ENCODE assay signal across 8 cellular contexts in genomic region chr6:165308926-165309731, GRCh38.
A peak's percentile ranks its signal among the peaks of the same experiment; 100 is the strongest.
DNase-seq lines count a peak whose midpoint lies in the region; ATAC-seq and TF ChIP-seq lines count a peak whose summit lies in the region.

Gene C6orf118 (minus strand): TSS chr6:165309605. CDS start chr6:165309586, 19 bp downstream.

- TF ChIP-seq CTCF in foreskin fibroblast (IDR thresholded peaks at IDR 0.05; ENCODE audit: low read depth, low read length) = no peak

- peak within 1 kb of the TSS; percentile 41 for H3K4me3 Mint-ChIP-seq in central memory CD8-positive, alpha-beta T cell
- H3K4me3 Mint-ChIP-seq in stimulated activated memory B cell treated with anti-CD40 and anti-IgM and Interleukin-4, amounts not matched to agents 10 μg/mL and 1 μg/mL and 100 μg/mL, for 72 hours = peak within 1 kb of the TSS; percentile 5

- no peak for ATAC-seq in central memory CD8-positive, alpha-beta T cell (replicated peaks; ENCODE audit: extremely low read depth, poor library complexity, severe bottlenecking)
- ATAC-seq in stimulated activated memory B cell treated with anti-CD40 and anti-IgM and Interleukin-4, amounts not matched to agents 10 μg/mL and 1 μg/mL and 100 μg/mL, for 72 hours = no peak

- H3K9me3 Mint-ChIP-seq in central memory CD8-positive, alpha-beta T cell = peaks cover 2% of the 10 kb centered on the region
- peaks cover 4% of the 10 kb centered on the region for H3K9me3 Mint-ChIP-seq in stimulated activated memory B cell treated with anti-CD40 and anti-IgM and Interleukin-4, amounts not matched to agents 10 μg/mL and 1 μg/mL and 100 μg/mL, for 72 hours

- no peak within 1 kb of the TSS for H3K4me3 ChIP-seq in foreskin fibroblast (ENCODE audit: low read depth in 1 of 2, low read length in 2 of 2)

- no peaks in the 10 kb centered on the region for H3K36me3 Mint-ChIP-seq in central memory CD8-positive, alpha-beta T cell (ENCODE audit: insufficient read depth)
- no peaks in the 10 kb centered on the region for H3K36me3 Mint-ChIP-seq in stimulated activated memory B cell treated with anti-CD40 and anti-IgM and Interleukin-4, amounts not matched to agents 10 μg/mL and 1 μg/mL and 100 μg/mL, for 72 hours

- H3K27me3 Mint-ChIP-seq in central memory CD8-positive, alpha-beta T cell = no peaks in the 10 kb centered on the region
- H3K27me3 Mint-ChIP-seq in stimulated activated memory B cell treated with anti-CD40 and anti-IgM and Interleukin-4, amounts not matched to agents 10 μg/mL and 1 μg/mL and 100 μg/mL, for 72 hours = no peaks in the 10 kb centered on the region

- peaks cover 4% of the 10 kb centered on the region for H3K4me1 Mint-ChIP-seq in central memory CD8-positive, alpha-beta T cell
- peaks cover 7% of the 10 kb centered on the region for H3K4me1 Mint-ChIP-seq in stimulated activated memory B cell treated with anti-CD40 and anti-IgM and Interleukin-4, amounts not matched to agents 10 μg/mL and 1 μg/mL and 100 μg/mL, for 72 hours

- H3K27ac Mint-ChIP-seq in central memory CD8-positive, alpha-beta T cell (ENCODE audit: low read depth) = no peak within 1 kb of the TSS
- no peak within 1 kb of the TSS for H3K27ac Mint-ChIP-seq in stimulated activated memory B cell treated with anti-CD40 and anti-IgM and Interleukin-4, amounts not matched to agents 10 μg/mL and 1 μg/mL and 100 μg/mL, for 72 hours

- DNase-seq in DMS53 (lab: John Stamatoyannopoulos, UW) (peak; percentile 92), NCI-H2196 treated with DMSO at 0.1 percent for 48 hours (lab: John Stamatoyannopoulos, UW; ENCODE audit: unreplicated experiment) (peak; percentile 33), kidney glomerular epithelial cell (lab: John Stamatoyannopoulos, UW) (peak; percentile 90), foreskin fibroblast (no peak)
- DNase-seq in central memory CD8-positive, alpha-beta T cell (ENCODE audit: low spot score in 2 of 2) = no peak
- DNase-seq in activated naive CD4-positive, alpha-beta T cell treated with Interleukin-2 at 50 U/mL for 16 hours = no peak
- DNase-seq in activated effector memory CD4-positive, alpha-beta T cell treated with Interleukin-2 at 50 U/mL for 16 hours = no peak

Comparison
In these comparisons a context has a peak if more than half of its experiments do, and no peak if none do; other contexts are left out.
1. DNase-seq: peak in DMS53 (single experiment), NCI-H2196 treated with DMSO at 0.1 percent for 48 hours (single experiment) and kidney glomerular epithelial cell (single experiment); none in central memory CD8-positive, alpha-beta T cell (0 of 2), activated naive CD4-positive, alpha-beta T cell treated with Interleukin-2 at 50 U/mL for 16 hours (single experiment), foreskin fibroblast (0 of 2) and activated effector memory CD4-positive, alpha-beta T cell treated with Interleukin-2 at 50 U/mL for 16 hours (single experiment).